ENCODE assay signal across 11 cellular contexts in genomic region chr9:112069318-112070169, GRCh38.
DNase-seq lines count a peak whose midpoint lies in the region; ATAC-seq, FAIRE-seq and TF ChIP-seq lines count a peak whose summit lies in the region.
"Had no signal": no experiment of that assay in that cellular context is flagged by ENCODE, and none has a peak within 500 bp of the region (broad histone marks: within the 10 kb centered on the region; RNA-seq: fewer than 3 reads in every experiment).

No MANE protein-coding gene starts in this region.

- peak; percentile 91 for DNase-seq in CD1c-positive myeloid dendritic cell (ENCODE audit: extremely low spot score)
- no peak for DNase-seq in HCT116 (ENCODE audit: low read depth, low spot score)
- peak; percentile 71 for DNase-seq in SKM-1 (lab: John Stamatoyannopoulos, UW; ENCODE audit: unreplicated experiment)
- DNase-seq in medulla oblongata (ENCODE audit: extremely low spot score): peak; percentile 73
- no peak for DNase-seq in foreskin melanocyte
- DNase-seq in inferior parietal cortex (ENCODE audit: extremely low spot score): no peak
- DNase-seq in HTR-8/SVneo (ENCODE audit: insufficient read length, low spot score): no peak

- CTCF ChIA-PET in HCT116 (lab: Charles Lee): no interaction called here

- no peak for TF ChIP-seq POLR2A in HCT116 (IDR thresholded peaks at IDR 0.05; ENCODE audit: borderline replicate concordance, extremely low read depth, insufficient read depth, insufficient read length)

- H3K27ac ChIP-seq in HCT116 (ENCODE audit: low read depth, low read length): no peak overlapping the region
- H3K27ac ChIP-seq: KMS-11, parathyroid adenoma had no signal

- no peak for FAIRE-seq in HTR-8/SVneo (lab: Jason Lieb, UNC)

- peak overlapping the region; percentile 29; the same call in 1 of the 2 replicates for H3K9ac ChIP-seq in HCT116 (ENCODE audit: low read length)
- H3K9ac ChIP-seq: KMS-11, parathyroid adenoma had no signal

- BruUV-seq in HCT116 (replicated peaks; lab: Mats Ljungman, UMichigan): no TSS peak

- no peak for TF ChIP-seq CTCF in HCT116 (IDR thresholded peaks at IDR 0.05 in 2 of 3, conservative IDR thresholded peaks at IDR 0.05 in 1 of 3; ENCODE audit: borderline replicate concordance in 1 of 3, insufficient read depth in 1 of 3, low read depth in 2 of 3, low read length in 2 of 3)

- no peaks in the 10 kb centered on the region for H3K79me2 ChIP-seq in HCT116 (ENCODE audit: insufficient read depth, low read length)
- H3K79me2 ChIP-seq: parathyroid adenoma had no signal

- H3K27me3 ChIP-seq in HCT116 (ENCODE audit: insufficient read depth, low read length): no peaks in the 10 kb centered on the region
- H3K27me3 ChIP-seq: adrenal gland had no signal

- POLR2A ChIA-PET in HCT116 (lab: Charles Lee): interaction anchor here (1.2 kb wide), 1 partner anchor 57 kb away, joined by 3 read pairs; no protein-coding TSS in a partner anchor

- no peaks in the 10 kb centered on the region for H4K20me1 ChIP-seq in HCT116 (ENCODE audit: insufficient read depth)

- ATAC-seq in HCT116 (no peak), SK-N-SH treated with all-trans-retinoic acid at 6 μM for 48 hours (no peak)

- H3K4me3 ChIP-seq in HCT116 (replicated peaks in 1 of 2; ENCODE audit: low read depth in 1 of 2, low read length in 2 of 2): no peak overlapping the region
- H3K4me3 ChIP-seq: adrenal gland had no signal

- intact Hi-C loops in HCT116 (cut with micrococcal nuclease): loop anchor here (10.0 kb wide), 2 partner anchors 95 to 435 kb away; partner anchors contain the start of gene DNAJC25

- H3K9me3 ChIP-seq in HCT116 (ENCODE audit: control insufficient read depth in 1 of 2, insufficient read depth in 1 of 2, low read depth in 1 of 2, low read length in 2 of 2): no peaks in the 10 kb centered on the region
- H3K9me3 ChIP-seq: adrenal gland had no signal

- RAD21 ChIA-PET in HCT116 (lab: Charles Lee; ENCODE audit: low non-redundant PET in 1 of 2, low total read pairs in 2 of 2, uncharacterized antibody in 2 of 2, unreplicated experiment in 2 of 2): interaction anchor here in 1 of 2 experiments (0.8 kb wide), 1 partner anchor 310 kb away, joined by 3 read pairs; no protein-coding TSS in a partner anchor

- no peak for TF ChIP-seq RAD21 in HCT116 (IDR thresholded peaks at IDR 0.05; ENCODE audit: low read depth)

- H3K36me3 ChIP-seq in HCT116 (ENCODE audit: control insufficient read depth in 1 of 2, insufficient read depth in 2 of 2, low read length in 2 of 2): no peaks in the 10 kb centered on the region
- H3K36me3 ChIP-seq: adrenal gland had no signal

- H3K9me2 ChIP-seq in HCT116 (ENCODE audit: insufficient read depth): no peaks in the 10 kb centered on the region

- H3K4me1 ChIP-seq in HCT116 (ENCODE audit: control insufficient read depth in 1 of 2, insufficient read depth in 2 of 2, low read length in 2 of 2): peaks cover 44 to 94% of the 10 kb centered on the region in 2 experiments

- no peak overlapping the region; the same call in 1 of the 2 replicates for H3K4me2 ChIP-seq in HCT116 (ENCODE audit: low read length)
- H3K4me2 ChIP-seq: KMS-11 had no signal

- no peak overlapping the region for H2AFZ ChIP-seq in HCT116 (ENCODE audit: low read depth, low read length, poor library complexity, severe bottlenecking)
- H2AFZ ChIP-seq: parathyroid adenoma had no signal

TF ChIP-seq in HCT116, 20 proteins besides CTCF, POLR2A, EP300 and RAD21:
- TF ChIP-seq CEBPB (IDR thresholded peaks at IDR 0.05; ENCODE audit: low read depth) (0 out of 2 replicates have a peak, but pooled peaks have one; percentile 13), SRF (IDR thresholded peaks at IDR 0.05; ENCODE audit: low read depth) (no peak)

TF ChIP-seq in SK-N-SH treated with all-trans-retinoic acid at 6 μM for 48 hours, 23 proteins besides CTCF, POLR2A, EP300 and RAD21:
- no peak for TF ChIP-seq ZC3H10 (CRISPR knock-in tag; IDR thresholded peaks at IDR 0.05)

Comparison
In these comparisons a context has a peak if more than half of its experiments do, and no peak if none do; other contexts are left out.
1. DNase-seq: peak in CD1c-positive myeloid dendritic cell (single experiment), SKM-1 (single experiment) and medulla oblongata (single experiment); none in HCT116 (single experiment), foreskin melanocyte (single experiment), inferior parietal cortex (single experiment) and HTR-8/SVneo (single experiment).